Comparison of ENCODE assay signal across 8 cellular contexts in the genomic region with DNA sequence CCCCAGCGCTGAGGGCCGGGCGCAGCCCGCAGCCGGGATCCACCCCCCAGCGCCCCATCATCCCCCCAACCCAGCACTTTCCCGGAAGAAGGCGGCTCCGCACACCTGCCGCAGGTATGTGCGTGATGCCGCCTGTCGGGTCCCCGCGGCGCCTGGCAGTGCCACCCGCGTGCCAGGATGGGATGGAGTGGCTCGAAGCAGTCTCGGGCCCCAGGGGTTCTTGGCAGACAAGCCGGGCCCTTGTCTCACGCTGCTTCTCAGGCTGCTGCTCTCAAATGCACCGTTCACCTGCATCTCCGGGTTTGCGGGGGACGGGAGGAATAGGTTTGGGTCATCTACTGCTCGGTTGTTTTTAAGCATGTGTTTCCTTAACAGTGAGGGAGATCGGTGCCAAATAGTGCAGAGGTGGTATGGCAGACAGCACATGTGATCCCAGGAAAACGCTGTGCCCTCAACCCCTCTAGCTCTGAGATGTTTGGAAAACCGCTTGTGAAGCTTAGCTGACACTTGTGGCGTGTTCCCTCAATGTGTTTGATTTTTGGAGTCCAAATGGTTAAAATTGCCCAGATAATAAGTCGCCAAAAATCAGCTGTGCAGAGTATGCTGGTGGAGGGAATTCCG. TPM values are rescaled to one million over a fixed set of nuclear protein-coding genes. Genes with fewer than 3 reads are reported as not detected.
DNase-seq lines count a peak whose midpoint lies in the region; ATAC-seq and TF ChIP-seq lines count a peak whose summit lies in the region.

No MANE protein-coding gene starts in this region.

- peak overlapping the region in 58 of 59 donors; percentile 17 to 100 (median 98) for H3K27ac ChIP-seq in dorsolateral prefrontal cortex
- H3K27ac ChIP-seq in stomach smooth muscle (ENCODE audit: low read length): peak overlapping the region; percentile 84

- peak overlapping the region; percentile 74 to 78 for H3K9ac ChIP-seq in stomach smooth muscle (ENCODE audit: low read length in 2 of 2)

- H3K4me3 ChIP-seq in GM12865 (ENCODE audit: low read depth, low read length) (peak overlapping the region; percentile 98), dorsolateral prefrontal cortex (peak overlapping the region; percentile 56 to 100 (median 99)), stomach smooth muscle (ENCODE audit: low read length in 2 of 2) (peak overlapping the region; percentile 50 to 93)

- H3K36me3 ChIP-seq in stomach smooth muscle (ENCODE audit: control insufficient read depth in 2 of 2, insufficient read depth in 2 of 2, low read length in 2 of 2): no peaks in the 10 kb centered on the region

- H3K27me3 ChIP-seq in dorsolateral prefrontal cortex (no peaks in the 10 kb centered on the region), stomach smooth muscle (ENCODE audit: control insufficient read depth in 1 of 2, insufficient read depth in 2 of 2, low read length in 2 of 2) (no peaks in the 10 kb centered on the region)

- H3K4me1 ChIP-seq in stomach smooth muscle (ENCODE audit: control insufficient read depth, insufficient read depth, low read length): peaks cover 18% of the 10 kb centered on the region

- no peaks in the 10 kb centered on the region for H3K9me3 ChIP-seq in stomach smooth muscle (ENCODE audit: control insufficient read depth in 2 of 2, low read length in 2 of 2)

- intact Hi-C loops in dorsolateral prefrontal cortex (cut with DNase I): loop anchor here (1.0 to 10.0 kb wide), 4 partner anchors 30 to 77 kb away; no protein-coding TSS in a partner anchor

- no peak for ATAC-seq in GM21528 (IDR thresholded peaks at IDR 0.05; ENCODE audit: low FRiP score, unreplicated experiment)

- TF ChIP-seq CTCF in GM12865 (IDR thresholded peaks at IDR 0.05; ENCODE audit: insufficient read depth, low read depth, low read length, missing control alignments) (no peak), dorsolateral prefrontal cortex (IDR thresholded peaks at IDR 0.05 in 54 of 56, conservative IDR thresholded peaks at IDR 0.05 in 2 of 56; ENCODE audit: low read depth in 1 of 56, partially characterized antibody in 56 of 56) (peak in 8 of 56 donors; percentile 2 to 17 (median 10))

- DNase-seq in GM12865 (ENCODE audit: low read depth) (peak; percentile 46), HK-2 (ENCODE audit: unreplicated experiment) (peak; percentile 14), T-helper 22 cell (ENCODE audit: low read depth) (peak; percentile 26), dorsolateral prefrontal cortex (peak in 5 of 10 donors; percentile 15 to 59 (median 54)), medulla oblongata (ENCODE audit: extremely low spot score) (peak; percentile 62), NCI-H2227 treated with DMSO at 0.1 percent for 48 hours (lab: John Stamatoyannopoulos, UW) (no peak)

RNA-seq across cellular contexts. Expression of a gene that starts 0.8 kb away (rescaled TPM):
- 10 to 100 TPM; 10.2 to 40.1 (median 21.7) TPM for total RNA-seq in dorsolateral prefrontal cortex
